12 cellular contexts compared by ENCODE assay signal in the genomic region with DNA sequence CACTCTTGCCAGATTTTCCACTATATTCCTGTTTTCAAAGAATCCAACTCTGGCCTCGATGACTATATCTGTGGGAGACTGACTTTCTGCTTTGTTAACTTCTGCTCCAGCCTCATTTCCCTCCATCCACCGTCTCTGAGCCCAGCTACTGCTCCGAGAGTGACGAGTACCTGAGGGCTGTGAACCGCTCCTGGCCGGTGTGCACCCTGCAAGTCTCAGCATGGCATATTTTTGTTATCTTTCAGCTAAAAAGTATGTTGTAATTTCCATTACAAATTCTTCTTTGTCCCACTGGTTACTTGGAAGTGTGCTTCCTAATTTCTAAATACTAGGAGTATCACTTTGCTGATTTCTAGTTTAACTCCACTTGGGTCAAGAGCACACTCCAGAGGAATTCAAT.
"Had no signal": no experiment of that assay in that cellular context is flagged by ENCODE, and none has a peak within 500 bp of the region (broad histone marks: within the 10 kb centered on the region; RNA-seq: fewer than 3 reads in every experiment).

No MANE protein-coding gene starts in this region.

- H3K4me3 ChIP-seq: sigmoid colon, upper lobe of right lung had no signal

- H3K9me3 ChIP-seq: sigmoid colon, upper lobe of right lung had no signal

- H3K27me3 ChIP-seq: sigmoid colon, upper lobe of right lung had no signal

- H3K27me3 Mint-ChIP-seq: effector memory CD8-positive, alpha-beta T cell had no signal

- H3K4me3 Mint-ChIP-seq: activated T-cell treated with anti-CD3 and anti-CD28 coated beads, Interleukin-2, amount 50 U/mL, for 4 hours had no signal

- H3K9me3 Mint-ChIP-seq: activated T-cell treated with anti-CD3 and anti-CD28 coated beads, Interleukin-2, amount 50 U/mL, for 4 hours; effector memory CD8-positive, alpha-beta T cell had no signal

- H3K36me3 ChIP-seq: sigmoid colon, upper lobe of right lung had no signal

- H3K27ac ChIP-seq: sigmoid colon, upper lobe of right lung had no signal

- DNase-seq: activated CD4-positive, alpha-beta T cell treated with anti-CD3 and anti-CD28 coated beads, Interleukin-2, amount 50 U/mL, for 48 hours; activated CD4-positive, CD25-positive, alpha-beta regulatory T cell treated with anti-CD3 and anti-CD28 coated beads, Interleukin-2, amount 50 U/mL, for 72 hours; activated gamma-delta T cell; activated T-cell treated with anti-CD3 and anti-CD28 coated beads, Interleukin-2, amount 50 U/mL, for 4 hours; central memory CD4-positive, alpha-beta T cell; effector memory CD8-positive, alpha-beta T cell; erythroblast; left colon; sigmoid colon; stimulated activated CD4-positive, alpha-beta T cell treated with anti-CD3 and anti-CD28 coated beads, Interleukin-2, amount 100 ng/mL, for 24 hours; stimulated activated naive CD4-positive, alpha-beta T cell treated with Interleukin-2 at 50 U/mL for 16 hours; upper lobe of right lung had no signal

- ATAC-seq: activated T-cell treated with anti-CD3 and anti-CD28 coated beads, Interleukin-2, amount 50 U/mL, for 4 hours; left colon; upper lobe of right lung had no signal
